In the genomic region with DNA sequence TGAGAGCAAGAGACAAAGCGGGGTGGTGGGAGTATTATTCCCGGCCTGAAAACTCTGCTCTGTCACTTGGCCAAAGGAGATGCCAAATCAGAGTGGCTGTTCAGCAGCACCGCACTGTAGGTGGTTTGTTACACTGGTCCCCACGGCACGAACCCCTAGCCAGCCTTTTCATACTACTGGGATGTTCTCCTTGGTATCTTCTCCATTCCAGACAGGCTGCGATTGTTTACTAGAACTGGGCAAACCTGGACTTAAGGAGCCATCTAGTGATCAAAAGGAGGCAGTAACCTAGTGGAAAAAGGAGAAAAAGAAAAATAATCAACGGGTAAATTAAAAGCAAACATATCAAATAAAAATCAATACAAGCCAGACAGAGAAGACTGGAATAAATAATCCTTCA, we compare ENCODE assay signal across 1 cellular context.
TF ChIP-seq lines count a peak whose summit lies in the region.

No MANE protein-coding gene starts in this region.

TF ChIP-seq in WTC11, 78 proteins besides CTCF, POLR2A, EP300 and RAD21 (continued from another document):
- TF ChIP-seq, protein P1, sequence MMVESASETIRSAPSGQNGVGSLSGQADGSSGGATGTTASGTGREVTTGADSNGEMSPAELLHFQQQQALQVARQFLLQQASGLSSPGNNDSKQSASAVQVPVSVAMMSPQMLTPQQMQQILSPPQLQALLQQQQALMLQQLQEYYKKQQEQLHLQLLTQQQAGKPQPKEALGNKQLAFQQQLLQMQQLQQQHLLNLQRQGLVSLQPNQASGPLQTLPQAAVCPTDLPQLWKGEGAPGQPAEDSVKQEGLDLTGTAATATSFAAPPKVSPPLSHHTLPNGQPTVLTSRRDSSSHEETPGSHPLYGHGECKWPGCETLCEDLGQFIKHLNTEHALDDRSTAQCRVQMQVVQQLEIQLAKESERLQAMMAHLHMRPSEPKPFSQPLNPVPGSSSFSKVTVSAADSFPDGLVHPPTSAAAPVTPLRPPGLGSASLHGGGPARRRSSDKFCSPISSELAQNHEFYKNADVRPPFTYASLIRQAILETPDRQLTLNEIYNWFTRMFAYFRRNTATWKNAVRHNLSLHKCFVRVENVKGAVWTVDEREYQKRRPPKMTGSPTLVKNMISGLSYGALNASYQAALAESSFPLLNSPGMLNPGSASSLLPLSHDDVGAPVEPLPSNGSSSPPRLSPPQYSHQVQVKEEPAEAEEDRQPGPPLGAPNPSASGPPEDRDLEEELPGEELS (CRISPR knock-in tag; IDR thresholded peaks at IDR 0.05): no peak
- TF ChIP-seq ETV6 (CRISPR knock-in tag; IDR thresholded peaks at IDR 0.05) (no peak), RORB (CRISPR knock-in tag; IDR thresholded peaks at IDR 0.05) (no peak), ESRRA (CRISPR knock-in tag; IDR thresholded peaks at IDR 0.05; ENCODE audit: borderline replicate concordance) (no peak), PRDM15 (CRISPR knock-in tag; IDR thresholded peaks at IDR 0.05) (no peak), CREB1 (CRISPR knock-in tag; IDR thresholded peaks at IDR 0.05) (no peak), SP1 (CRISPR knock-in tag; conservative IDR thresholded peaks at IDR 0.05) (no peak), ZNF121 (CRISPR knock-in tag; IDR thresholded peaks at IDR 0.05) (no peak)
- TF ChIP-seq, protein P2, sequence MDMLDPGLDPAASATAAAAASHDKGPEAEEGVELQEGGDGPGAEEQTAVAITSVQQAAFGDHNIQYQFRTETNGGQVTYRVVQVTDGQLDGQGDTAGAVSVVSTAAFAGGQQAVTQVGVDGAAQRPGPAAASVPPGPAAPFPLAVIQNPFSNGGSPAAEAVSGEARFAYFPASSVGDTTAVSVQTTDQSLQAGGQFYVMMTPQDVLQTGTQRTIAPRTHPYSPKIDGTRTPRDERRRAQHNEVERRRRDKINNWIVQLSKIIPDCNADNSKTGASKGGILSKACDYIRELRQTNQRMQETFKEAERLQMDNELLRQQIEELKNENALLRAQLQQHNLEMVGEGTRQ (CRISPR knock-in tag; IDR thresholded peaks at IDR 0.05): no peak
